ENCODE assay signal across 8 cellular contexts in the genomic region with DNA sequence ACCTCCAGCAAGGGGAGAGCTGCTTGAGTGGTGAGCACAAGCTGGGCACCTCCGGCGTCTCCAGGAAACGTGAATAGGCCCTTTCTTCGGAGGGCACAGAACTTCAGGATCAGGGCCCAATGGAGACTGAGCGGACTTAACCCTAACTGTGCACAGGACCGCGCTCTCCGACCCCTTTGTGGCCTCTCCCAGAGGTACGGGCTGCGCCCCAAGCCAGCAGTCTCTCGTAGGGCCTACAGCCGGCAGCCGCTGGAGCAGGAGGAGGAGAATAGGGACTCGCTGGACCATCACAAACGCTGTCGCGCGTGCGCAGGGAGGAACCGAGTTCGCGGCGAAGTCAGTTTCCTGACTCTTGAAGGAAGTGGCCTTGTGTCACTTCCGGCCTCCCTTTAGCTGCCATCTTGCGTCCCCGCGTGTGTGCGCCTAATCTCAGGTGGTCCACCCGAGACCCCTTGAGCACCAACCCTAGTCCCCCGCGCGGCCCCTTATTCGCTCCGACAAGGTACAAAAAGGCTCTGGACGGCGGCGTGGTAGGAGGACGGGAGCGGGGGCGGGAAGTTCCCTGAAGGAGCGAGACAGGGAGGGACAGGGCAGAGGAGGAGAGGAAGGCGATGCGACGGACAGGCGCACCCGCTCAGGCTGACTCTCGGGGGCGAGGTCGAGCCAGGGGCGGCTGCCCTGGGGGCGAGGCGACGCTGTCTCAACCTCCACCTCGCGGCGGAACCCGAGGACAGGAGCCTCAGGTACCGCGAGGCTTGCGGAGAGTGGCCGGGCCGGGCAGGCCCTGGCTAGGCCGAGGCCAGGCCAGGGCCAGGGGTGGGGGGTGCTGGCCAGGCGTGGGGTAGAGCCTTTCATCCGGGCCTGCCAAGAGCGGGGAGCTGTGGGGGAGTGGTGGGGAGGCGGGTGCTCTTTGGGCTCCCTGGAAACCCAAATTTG. TPM values are rescaled to one million over a fixed set of nuclear protein-coding genes. Genes with fewer than 3 reads are reported as not detected.
DNase-seq lines count a peak whose midpoint lies in the region; ATAC-seq and TF ChIP-seq lines count a peak whose summit lies in the region.

Gene BTF3, plus strand, starts transcription at position 386 of the 936 bp plus-strand sequence. Its CDS starts 226 bp downstream, at position 612.

- peak; percentile 51 to 68 for TF ChIP-seq POLR2A in uterus (IDR thresholded peaks at IDR 0.05)

- H3K4me3 Mint-ChIP-seq in T-helper 1 cell treated with Interleukin-12 subunit alpha and Interleukin-12 subunit beta and Interleukin-4 antibody, amounts not matched to agents 30 μg/mL and 1 μg/mL, for 36 hours, result peak within 1 kb of the TSS; percentile 97

- ATAC-seq in HG02884 (IDR thresholded peaks at IDR 0.05; ENCODE audit: unreplicated experiment), result peak; percentile 96

- no peaks in the 10 kb centered on the region for H3K9me3 ChIP-seq in right atrium auricular region
- H3K9me3 ChIP-seq in uterus, result no peaks in the 10 kb centered on the region

- peak within 1 kb of the TSS; percentile 99 for H3K27ac Mint-ChIP-seq in T-helper 1 cell treated with Interleukin-12 subunit alpha and Interleukin-12 subunit beta and Interleukin-4 antibody, amounts not matched to agents 30 μg/mL and 1 μg/mL, for 36 hours

- H3K27me3 Mint-ChIP-seq in T-helper 1 cell treated with Interleukin-12 subunit alpha and Interleukin-12 subunit beta and Interleukin-4 antibody, amounts not matched to agents 30 μg/mL and 1 μg/mL, for 36 hours (ENCODE audit: low read depth), result peaks cover 8% of the 10 kb centered on the region

- no peaks in the 10 kb centered on the region for H3K9me3 Mint-ChIP-seq in T-helper 1 cell treated with Interleukin-12 subunit alpha and Interleukin-12 subunit beta and Interleukin-4 antibody, amounts not matched to agents 30 μg/mL and 1 μg/mL, for 36 hours

- peak within 1 kb of the TSS; percentile 93 to 95 for H3K27ac ChIP-seq in right atrium auricular region
- H3K27ac ChIP-seq in uterus, result peak within 1 kb of the TSS; percentile 89 to 91

- TF ChIP-seq CTCF in GM13977 (IDR thresholded peaks at IDR 0.05; ENCODE audit: extremely low read depth, insufficient read depth, missing control alignments), result no peak
- TF ChIP-seq CTCF in right atrium auricular region (IDR thresholded peaks at IDR 0.05), result peak in 1 of 2 donors; percentile 20
- TF ChIP-seq CTCF in uterus (IDR thresholded peaks at IDR 0.05), result peak in 1 of 4 experiments; percentile 5

- intact Hi-C loops in uterus (cut with DNase I; ENCODE audit: low total_unique reads), result no loop called here

- H3K27me3 ChIP-seq in right atrium auricular region (no peaks in the 10 kb centered on the region), uterus (no peaks in the 10 kb centered on the region)

- DNase-seq in GM13977 (ENCODE audit: low spot score) (peak; percentile 95), NCI-H1694 (lab: John Stamatoyannopoulos, UW) (peak; percentile 90), amygdala (lab: John Stamatoyannopoulos, UW) (peak; percentile 66 to 99 (median 95)), right atrium auricular region (ENCODE audit: low spot score) (peak; percentile 97), pulmonary artery endothelial cell (ENCODE audit: low read depth, low spot score) (peak; percentile 89), uterus (peak; percentile 92 to 94)

- H3K36me3 Mint-ChIP-seq in T-helper 1 cell treated with Interleukin-12 subunit alpha and Interleukin-12 subunit beta and Interleukin-4 antibody, amounts not matched to agents 30 μg/mL and 1 μg/mL, for 36 hours (ENCODE audit: low read depth), result peaks cover 29% of the 10 kb centered on the region

- in situ Hi-C loops in GM13977 (cut with MboI; ENCODE audit: low pct_unique_long_range_greater_than_20kb, low sequenced_read_pairs, unreplicated experiment), result no loop called here

- H3K4me3 ChIP-seq in right atrium auricular region (peak within 1 kb of the TSS; percentile 92 to 96), uterus (peak within 1 kb of the TSS; percentile 82 to 93)

- H3K4me1 Mint-ChIP-seq in T-helper 1 cell treated with Interleukin-12 subunit alpha and Interleukin-12 subunit beta and Interleukin-4 antibody, amounts not matched to agents 30 μg/mL and 1 μg/mL, for 36 hours (ENCODE audit: low read depth), result peaks cover 26% of the 10 kb centered on the region

- H3K4me1 ChIP-seq in right atrium auricular region (peaks cover 0 to 21% of the 10 kb centered on the region in 2 donors), uterus (no peaks in the 10 kb centered on the region)

- H3K36me3 ChIP-seq in right atrium auricular region, result peaks cover 21% of the 10 kb centered on the region
- H3K36me3 ChIP-seq in uterus, result no peaks in the 10 kb centered on the region

RNA-seq across cellular contexts. Expression of gene BTF3, which starts in this region (rescaled TPM):
- total RNA-seq in right atrium auricular region (100 to 1,000 TPM; 409 to 434 TPM), pulmonary artery endothelial cell (329 and 374 TPM in 2 replicates), uterus (100 to 1,000 TPM; 247 to 690 (median 555) TPM)

Comparison
In these comparisons a context has a peak if more than half of its experiments do, and no peak if none do; other contexts are left out.
1. Peak in every context shown above with its lines: DNase-seq, ATAC-seq, H3K4me3 ChIP-seq and H3K27ac ChIP-seq.